ENCODE assay signal across 1 cellular context in the genomic region with DNA sequence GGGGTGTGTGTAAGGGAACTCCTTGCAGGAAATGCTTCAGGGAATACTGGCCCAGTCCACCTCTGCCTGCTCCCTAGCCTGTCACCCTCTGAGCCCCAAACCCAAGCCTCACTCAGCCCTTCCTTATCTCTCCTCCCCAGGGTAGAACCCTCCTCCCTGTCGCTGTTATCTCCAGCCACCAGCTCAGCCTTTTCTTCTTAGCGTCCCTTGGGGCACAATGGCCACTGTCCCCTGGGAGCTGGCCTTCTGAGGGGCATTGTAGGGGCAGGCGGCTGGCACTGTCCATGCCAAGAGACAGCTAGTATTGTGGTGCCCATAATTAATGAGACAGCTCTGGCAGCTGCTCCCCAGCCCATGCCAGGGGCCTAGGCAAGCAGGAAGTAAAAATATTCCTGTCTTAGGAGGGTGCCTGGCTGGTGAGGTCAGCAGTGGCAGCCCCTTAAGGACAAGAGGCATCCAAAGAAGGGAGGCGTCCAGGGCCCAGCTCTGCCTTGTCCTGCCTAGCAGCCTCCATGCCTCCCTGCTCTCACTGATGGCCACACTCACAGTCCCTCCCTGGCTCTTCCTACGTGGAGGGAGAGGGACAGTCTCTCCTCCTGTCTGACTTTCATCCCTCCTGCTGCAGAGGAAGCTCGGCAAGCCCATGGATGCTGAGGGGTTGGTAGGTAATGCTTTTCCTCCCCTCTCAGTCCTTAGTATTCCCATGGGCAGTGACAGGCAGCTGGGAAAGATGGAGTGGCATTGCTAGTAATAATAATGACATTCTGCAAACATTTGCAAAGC.
TF ChIP-seq lines count a peak whose summit lies in the region.

No MANE protein-coding gene starts in this region.

TF ChIP-seq in K562, 482 proteins besides CTCF, POLR2A, EP300 and RAD21 (continued from another document and continues in another):
- TF ChIP-seq, protein P1, sequence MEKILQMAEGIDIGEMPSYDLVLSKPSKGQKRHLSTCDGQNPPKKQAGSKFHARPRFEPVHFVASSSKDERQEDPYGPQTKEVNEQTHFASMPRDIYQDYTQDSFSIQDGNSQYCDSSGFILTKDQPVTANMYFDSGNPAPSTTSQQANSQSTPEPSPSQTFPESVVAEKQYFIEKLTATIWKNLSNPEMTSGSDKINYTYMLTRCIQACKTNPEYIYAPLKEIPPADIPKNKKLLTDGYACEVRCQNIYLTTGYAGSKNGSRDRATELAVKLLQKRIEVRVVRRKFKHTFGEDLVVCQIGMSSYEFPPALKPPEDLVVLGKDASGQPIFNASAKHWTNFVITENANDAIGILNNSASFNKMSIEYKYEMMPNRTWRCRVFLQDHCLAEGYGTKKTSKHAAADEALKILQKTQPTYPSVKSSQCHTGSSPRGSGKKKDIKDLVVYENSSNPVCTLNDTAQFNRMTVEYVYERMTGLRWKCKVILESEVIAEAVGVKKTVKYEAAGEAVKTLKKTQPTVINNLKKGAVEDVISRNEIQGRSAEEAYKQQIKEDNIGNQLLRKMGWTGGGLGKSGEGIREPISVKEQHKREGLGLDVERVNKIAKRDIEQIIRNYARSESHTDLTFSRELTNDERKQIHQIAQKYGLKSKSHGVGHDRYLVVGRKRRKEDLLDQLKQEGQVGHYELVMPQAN (IDR thresholded peaks at IDR 0.05; ENCODE audit: borderline replicate concordance) = no peak; the same call in 1 of the 2 replicates
- TF ChIP-seq GABPB2 (CRISPR knock-in tag; conservative IDR thresholded peaks at IDR 0.05) = no peak
- no peak; the same call in 1 of the 2 replicates for TF ChIP-seq TOE1 (IDR thresholded peaks at IDR 0.05; ENCODE audit: borderline replicate concordance)
- TF ChIP-seq TOE1 (CRISPR knock-in tag; IDR thresholded peaks at IDR 0.05; ENCODE audit: borderline replicate concordance, low read depth) = no peak
- peak; percentile 64; the same call in 1 of the 2 replicates for TF ChIP-seq SMARCA5 (IDR thresholded peaks at IDR 0.05)
- TF ChIP-seq ZNF764 (CRISPR knock-in tag; IDR thresholded peaks at IDR 0.05; ENCODE audit: low read depth) = no peak
- TF ChIP-seq SREBF1 (IDR thresholded peaks at IDR 0.05; ENCODE audit: borderline replicate concordance, low read depth, low read length) = 0 out of 2 replicates have a peak, but pooled peaks have one; percentile 13
- no peak for TF ChIP-seq RBM34 (IDR thresholded peaks at IDR 0.05; ENCODE audit: borderline replicate concordance, insufficient read depth, low read length)
- TF ChIP-seq ZNF175 (CRISPR knock-in tag; IDR thresholded peaks at IDR 0.05; ENCODE audit: low read depth) = peak; percentile 89
- peak; percentile 70; the same call in 1 of the 2 replicates for TF ChIP-seq ZNF584 (CRISPR knock-in tag; IDR thresholded peaks at IDR 0.05; ENCODE audit: low read depth)
- TF ChIP-seq U2AF1 (optimal IDR thresholded peaks at IDR 0.05; ENCODE audit: low read depth, low read length) = no peak
- peak; percentile 76 for TF ChIP-seq PYGO2 (tag; IDR thresholded peaks at IDR 0.05)
- TF ChIP-seq, protein P2, sequence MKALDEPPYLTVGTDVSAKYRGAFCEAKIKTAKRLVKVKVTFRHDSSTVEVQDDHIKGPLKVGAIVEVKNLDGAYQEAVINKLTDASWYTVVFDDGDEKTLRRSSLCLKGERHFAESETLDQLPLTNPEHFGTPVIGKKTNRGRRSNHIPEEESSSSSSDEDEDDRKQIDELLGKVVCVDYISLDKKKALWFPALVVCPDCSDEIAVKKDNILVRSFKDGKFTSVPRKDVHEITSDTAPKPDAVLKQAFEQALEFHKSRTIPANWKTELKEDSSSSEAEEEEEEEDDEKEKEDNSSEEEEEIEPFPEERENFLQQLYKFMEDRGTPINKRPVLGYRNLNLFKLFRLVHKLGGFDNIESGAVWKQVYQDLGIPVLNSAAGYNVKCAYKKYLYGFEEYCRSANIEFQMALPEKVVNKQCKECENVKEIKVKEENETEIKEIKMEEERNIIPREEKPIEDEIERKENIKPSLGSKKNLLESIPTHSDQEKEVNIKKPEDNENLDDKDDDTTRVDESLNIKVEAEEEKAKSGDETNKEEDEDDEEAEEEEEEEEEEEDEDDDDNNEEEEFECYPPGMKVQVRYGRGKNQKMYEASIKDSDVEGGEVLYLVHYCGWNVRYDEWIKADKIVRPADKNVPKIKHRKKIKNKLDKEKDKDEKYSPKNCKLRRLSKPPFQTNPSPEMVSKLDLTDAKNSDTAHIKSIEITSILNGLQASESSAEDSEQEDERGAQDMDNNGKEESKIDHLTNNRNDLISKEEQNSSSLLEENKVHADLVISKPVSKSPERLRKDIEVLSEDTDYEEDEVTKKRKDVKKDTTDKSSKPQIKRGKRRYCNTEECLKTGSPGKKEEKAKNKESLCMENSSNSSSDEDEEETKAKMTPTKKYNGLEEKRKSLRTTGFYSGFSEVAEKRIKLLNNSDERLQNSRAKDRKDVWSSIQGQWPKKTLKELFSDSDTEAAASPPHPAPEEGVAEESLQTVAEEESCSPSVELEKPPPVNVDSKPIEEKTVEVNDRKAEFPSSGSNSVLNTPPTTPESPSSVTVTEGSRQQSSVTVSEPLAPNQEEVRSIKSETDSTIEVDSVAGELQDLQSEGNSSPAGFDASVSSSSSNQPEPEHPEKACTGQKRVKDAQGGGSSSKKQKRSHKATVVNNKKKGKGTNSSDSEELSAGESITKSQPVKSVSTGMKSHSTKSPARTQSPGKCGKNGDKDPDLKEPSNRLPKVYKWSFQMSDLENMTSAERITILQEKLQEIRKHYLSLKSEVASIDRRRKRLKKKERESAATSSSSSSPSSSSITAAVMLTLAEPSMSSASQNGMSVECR (CRISPR knock-in tag; IDR thresholded peaks at IDR 0.05) = no peak
- TF ChIP-seq ILK (tag; IDR thresholded peaks at IDR 0.05; ENCODE audit: borderline replicate concordance, low read depth) = no peak
- peak; percentile 29; the same call in 1 of the 2 replicates for TF ChIP-seq MAFF (IDR thresholded peaks at IDR 0.05; ENCODE audit: low read length)
- TF ChIP-seq, protein P3, sequence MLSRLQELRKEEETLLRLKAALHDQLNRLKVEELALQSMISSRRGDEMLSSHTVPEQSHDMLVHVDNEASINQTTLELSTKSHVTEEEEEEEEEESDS (CRISPR knock-in tag; IDR thresholded peaks at IDR 0.05) = no peak
- TF ChIP-seq KLF16 (IDR thresholded peaks at IDR 0.05) = peak; percentile 99
- peak; percentile 92 for TF ChIP-seq CXXC5 (CRISPR knock-in tag; IDR thresholded peaks at IDR 0.05)
- no peak for TF ChIP-seq ZNF354B (CRISPR knock-in tag; IDR thresholded peaks at IDR 0.05)
- TF ChIP-seq TAL1 (IDR thresholded peaks at IDR 0.05) = peak; percentile 100
- TF ChIP-seq FOXA1 (IDR thresholded peaks at IDR 0.05; ENCODE audit: borderline replicate concordance) = no peak
- TF ChIP-seq RFX7 (CRISPR knock-in tag; IDR thresholded peaks at IDR 0.05) = no peak
- TF ChIP-seq, protein P4, sequence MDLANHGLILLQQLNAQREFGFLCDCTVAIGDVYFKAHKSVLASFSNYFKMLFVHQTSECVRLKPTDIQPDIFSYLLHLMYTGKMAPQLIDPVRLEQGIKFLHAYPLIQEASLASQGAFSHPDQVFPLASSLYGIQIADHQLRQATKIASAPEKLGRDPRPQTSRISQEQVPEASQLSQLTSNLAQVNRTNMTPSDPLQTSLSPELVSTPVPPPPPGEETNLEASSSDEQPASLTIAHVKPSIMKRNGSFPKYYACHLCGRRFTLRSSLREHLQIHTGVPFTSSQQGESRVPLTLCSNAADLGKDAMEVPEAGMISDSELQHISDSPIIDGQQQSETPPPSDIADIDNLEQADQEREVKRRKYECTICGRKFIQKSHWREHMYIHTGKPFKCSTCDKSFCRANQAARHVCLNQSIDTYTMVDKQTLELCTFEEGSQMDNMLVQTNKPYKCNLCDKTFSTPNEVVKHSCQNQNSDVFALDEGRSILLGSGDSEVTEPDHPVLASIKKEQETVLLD (IDR thresholded peaks at IDR 0.05) = peak; percentile 92
- 0 out of 4 replicates have a peak, but pooled peaks of 1 of the 2 experiments have one; percentile 25 for TF ChIP-seq SRF (CRISPR knock-in tag; IDR thresholded peaks at IDR 0.05)
- TF ChIP-seq ZFP36 (IDR thresholded peaks at IDR 0.05; ENCODE audit: low read depth, low read length, partially characterized antibody) = no peak
- no peak for TF ChIP-seq SPI1 (IDR thresholded peaks at IDR 0.05; ENCODE audit: borderline replicate concordance, low read depth, low read length)
- TF ChIP-seq ESRRB (CRISPR knock-in tag; IDR thresholded peaks at IDR 0.05; ENCODE audit: borderline replicate concordance) = peak; percentile 31; the same call in 1 of the 2 replicates
- TF ChIP-seq PRMT5 (CRISPR knock-in tag; IDR thresholded peaks at IDR 0.05) = no peak
- TF ChIP-seq SUPT5H (IDR thresholded peaks at IDR 0.05) = no peak
- TF ChIP-seq, protein P5, sequence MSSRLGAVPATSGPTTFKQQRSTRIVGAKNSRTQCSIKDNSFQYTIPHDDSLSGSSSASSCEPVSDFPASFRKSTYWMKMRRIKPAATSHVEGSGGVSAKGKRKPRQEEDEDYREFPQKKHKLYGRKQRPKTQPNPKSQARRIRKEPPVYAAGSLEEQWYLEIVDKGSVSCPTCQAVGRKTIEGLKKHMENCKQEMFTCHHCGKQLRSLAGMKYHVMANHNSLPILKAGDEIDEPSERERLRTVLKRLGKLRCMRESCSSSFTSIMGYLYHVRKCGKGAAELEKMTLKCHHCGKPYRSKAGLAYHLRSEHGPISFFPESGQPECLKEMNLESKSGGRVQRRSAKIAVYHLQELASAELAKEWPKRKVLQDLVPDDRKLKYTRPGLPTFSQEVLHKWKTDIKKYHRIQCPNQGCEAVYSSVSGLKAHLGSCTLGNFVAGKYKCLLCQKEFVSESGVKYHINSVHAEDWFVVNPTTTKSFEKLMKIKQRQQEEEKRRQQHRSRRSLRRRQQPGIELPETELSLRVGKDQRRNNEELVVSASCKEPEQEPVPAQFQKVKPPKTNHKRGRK (tag; IDR thresholded peaks at IDR 0.05) = no peak
- no peak for TF ChIP-seq PCBP2 (IDR thresholded peaks at IDR 0.05; ENCODE audit: low read depth, low read length, poor library complexity, severe bottlenecking)
- TF ChIP-seq, protein P6, sequence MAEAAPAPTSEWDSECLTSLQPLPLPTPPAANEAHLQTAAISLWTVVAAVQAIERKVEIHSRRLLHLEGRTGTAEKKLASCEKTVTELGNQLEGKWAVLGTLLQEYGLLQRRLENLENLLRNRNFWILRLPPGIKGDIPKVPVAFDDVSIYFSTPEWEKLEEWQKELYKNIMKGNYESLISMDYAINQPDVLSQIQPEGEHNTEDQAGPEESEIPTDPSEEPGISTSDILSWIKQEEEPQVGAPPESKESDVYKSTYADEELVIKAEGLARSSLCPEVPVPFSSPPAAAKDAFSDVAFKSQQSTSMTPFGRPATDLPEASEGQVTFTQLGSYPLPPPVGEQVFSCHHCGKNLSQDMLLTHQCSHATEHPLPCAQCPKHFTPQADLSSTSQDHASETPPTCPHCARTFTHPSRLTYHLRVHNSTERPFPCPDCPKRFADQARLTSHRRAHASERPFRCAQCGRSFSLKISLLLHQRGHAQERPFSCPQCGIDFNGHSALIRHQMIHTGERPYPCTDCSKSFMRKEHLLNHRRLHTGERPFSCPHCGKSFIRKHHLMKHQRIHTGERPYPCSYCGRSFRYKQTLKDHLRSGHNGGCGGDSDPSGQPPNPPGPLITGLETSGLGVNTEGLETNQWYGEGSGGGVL (CRISPR knock-in tag; IDR thresholded peaks at IDR 0.05) = no peak
- TF ChIP-seq ELF1 (tag; IDR thresholded peaks at IDR 0.05) = 0 out of 2 replicates have a peak, but pooled peaks have one; percentile 23
- no peak for TF ChIP-seq NELFE (IDR thresholded peaks at IDR 0.05; ENCODE audit: insufficient read depth, insufficient read length)
- 0 out of 2 replicates have a peak, but pooled peaks have one; percentile 14 for TF ChIP-seq SMAD3 (CRISPR knock-in tag; conservative IDR thresholded peaks at IDR 0.05)
- TF ChIP-seq CC2D1A (IDR thresholded peaks at IDR 0.05) = peak; percentile 99
- peak; percentile 100 for TF ChIP-seq ARID1B (IDR thresholded peaks at IDR 0.05)
- TF ChIP-seq NUFIP1 (IDR thresholded peaks at IDR 0.05; ENCODE audit: partially characterized antibody) = no peak
- no peak for TF ChIP-seq ZBTB1 (CRISPR knock-in tag; IDR thresholded peaks at IDR 0.05; ENCODE audit: borderline replicate concordance, low read depth)
- TF ChIP-seq, protein P7, sequence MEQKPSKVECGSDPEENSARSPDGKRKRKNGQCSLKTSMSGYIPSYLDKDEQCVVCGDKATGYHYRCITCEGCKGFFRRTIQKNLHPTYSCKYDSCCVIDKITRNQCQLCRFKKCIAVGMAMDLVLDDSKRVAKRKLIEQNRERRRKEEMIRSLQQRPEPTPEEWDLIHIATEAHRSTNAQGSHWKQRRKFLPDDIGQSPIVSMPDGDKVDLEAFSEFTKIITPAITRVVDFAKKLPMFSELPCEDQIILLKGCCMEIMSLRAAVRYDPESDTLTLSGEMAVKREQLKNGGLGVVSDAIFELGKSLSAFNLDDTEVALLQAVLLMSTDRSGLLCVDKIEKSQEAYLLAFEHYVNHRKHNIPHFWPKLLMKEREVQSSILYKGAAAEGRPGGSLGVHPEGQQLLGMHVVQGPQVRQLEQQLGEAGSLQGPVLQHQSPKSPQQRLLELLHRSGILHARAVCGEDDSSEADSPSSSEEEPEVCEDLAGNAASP (IDR thresholded peaks at IDR 0.05) = no peak
- TF ChIP-seq, protein P8, sequence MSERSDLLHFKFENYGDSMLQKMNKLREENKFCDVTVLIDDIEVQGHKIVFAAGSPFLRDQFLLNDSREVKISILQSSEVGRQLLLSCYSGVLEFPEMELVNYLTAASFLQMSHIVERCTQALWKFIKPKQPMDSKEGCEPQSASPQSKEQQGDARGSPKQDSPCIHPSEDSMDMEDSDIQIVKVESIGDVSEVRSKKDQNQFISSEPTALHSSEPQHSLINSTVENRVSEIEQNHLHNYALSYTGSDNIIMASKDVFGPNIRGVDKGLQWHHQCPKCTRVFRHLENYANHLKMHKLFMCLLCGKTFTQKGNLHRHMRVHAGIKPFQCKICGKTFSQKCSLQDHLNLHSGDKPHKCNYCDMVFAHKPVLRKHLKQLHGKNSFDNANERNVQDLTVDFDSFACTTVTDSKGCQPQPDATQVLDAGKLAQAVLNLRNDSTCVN (CRISPR knock-in tag; IDR thresholded peaks at IDR 0.05) = peak; percentile 25; the same call in 1 of the 2 replicates
- TF ChIP-seq SP1 (CRISPR knock-in tag; IDR thresholded peaks at IDR 0.05) = peak; percentile 81
- TF ChIP-seq, protein P9, sequence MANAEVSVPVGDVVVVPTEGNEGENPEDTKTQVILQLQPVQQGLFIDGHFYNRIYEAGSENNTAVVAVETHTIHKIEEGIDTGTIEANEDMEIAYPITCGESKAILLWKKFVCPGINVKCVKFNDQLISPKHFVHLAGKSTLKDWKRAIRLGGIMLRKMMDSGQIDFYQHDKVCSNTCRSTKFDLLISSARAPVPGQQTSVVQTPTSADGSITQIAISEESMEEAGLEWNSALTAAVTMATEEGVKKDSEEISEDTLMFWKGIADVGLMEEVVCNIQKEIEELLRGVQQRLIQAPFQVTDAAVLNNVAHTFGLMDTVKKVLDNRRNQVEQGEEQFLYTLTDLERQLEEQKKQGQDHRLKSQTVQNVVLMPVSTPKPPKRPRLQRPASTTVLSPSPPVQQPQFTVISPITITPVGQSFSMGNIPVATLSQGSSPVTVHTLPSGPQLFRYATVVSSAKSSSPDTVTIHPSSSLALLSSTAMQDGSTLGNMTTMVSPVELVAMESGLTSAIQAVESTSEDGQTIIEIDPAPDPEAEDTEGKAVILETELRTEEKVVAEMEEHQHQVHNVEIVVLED (CRISPR knock-in tag; IDR thresholded peaks at IDR 0.05) = peak; percentile 14; the same call in 1 of the 2 replicates
- TF ChIP-seq TEAD4 (IDR thresholded peaks at IDR 0.05; ENCODE audit: low read length) = peak; percentile 98
- TF ChIP-seq TEAD4 (CRISPR knock-in tag; IDR thresholded peaks at IDR 0.05; ENCODE audit: borderline replicate concordance) = no peak
- TF ChIP-seq ZNF76 (CRISPR knock-in tag; IDR thresholded peaks at IDR 0.05; ENCODE audit: borderline replicate concordance) = no peak
- no peak for TF ChIP-seq TGIF2 (CRISPR knock-in tag; IDR thresholded peaks at IDR 0.05)
- TF ChIP-seq EHMT2 (IDR thresholded peaks at IDR 0.05) = peak; percentile 80
- TF ChIP-seq XRCC5 (IDR thresholded peaks at IDR 0.05; ENCODE audit: low read depth, low read length) = 0 out of 2 replicates have a peak, but pooled peaks have one; percentile 43
- no peak for TF ChIP-seq FOXP1 (CRISPR knock-in tag; IDR thresholded peaks at IDR 0.05)
